ENCODE assay signal across 14 cellular contexts in genomic region chr12:79301181-79301580, GRCh38.
DNase-seq lines count a peak whose midpoint lies in the region; ATAC-seq, FAIRE-seq and TF ChIP-seq lines count a peak whose summit lies in the region.
"Had no signal": no experiment of that assay in that cellular context is flagged by ENCODE, and none has a peak within 500 bp of the region (broad histone marks: within the 10 kb centered on the region; RNA-seq: fewer than 3 reads in every experiment).

No MANE protein-coding gene starts in this region.

- BruUV-seq in HepG2 (replicated peaks; lab: Mats Ljungman, UMichigan): no TSS peak
- no TSS peak for BruUV-seq in PC-9 (replicated peaks; lab: Mats Ljungman, UMichigan)
- no TSS peak for BruUV-seq in endothelial cell of umbilical vein (replicated peaks; lab: Mats Ljungman, UMichigan)

- H3K27me3 ChIP-seq in HepG2 (ENCODE audit: control insufficient read depth in 1 of 2, insufficient read depth in 2 of 2, low read length in 2 of 2): no peaks in the 10 kb centered on the region; a peak in 1 of 5 replicates
- no peaks in the 10 kb centered on the region for H3K27me3 ChIP-seq in right lobe of liver
- H3K27me3 ChIP-seq in PC-9 (ENCODE audit: insufficient read depth, low read depth): no peaks in the 10 kb centered on the region
- H3K27me3 ChIP-seq in endothelial cell of umbilical vein (ENCODE audit: control insufficient read depth in 2 of 2, insufficient read depth in 2 of 2, low read length in 2 of 2): no peaks in the 10 kb centered on the region

- no peaks in the 10 kb centered on the region for H4K20me1 ChIP-seq in HepG2 (ENCODE audit: insufficient read depth, low read length)
- H4K20me1 ChIP-seq in PC-9 (ENCODE audit: insufficient read depth): no peaks in the 10 kb centered on the region
- H4K20me1 ChIP-seq in endothelial cell of umbilical vein (replicated peaks; ENCODE audit: control insufficient read depth, extremely low read depth, insufficient read depth, low read length): no peaks in the 10 kb centered on the region

- H3K4me3 ChIP-seq in HepG2 (replicated peaks in 1 of 3; ENCODE audit: insufficient read depth in 1 of 3, low read depth in 2 of 3, low read length in 3 of 3): no peak overlapping the region
- no peak overlapping the region for H3K4me3 ChIP-seq in right lobe of liver
- H3K4me3 ChIP-seq in PC-9: no peak overlapping the region
- H3K4me3 ChIP-seq in endothelial cell of umbilical vein (replicated peaks in 1 of 3; ENCODE audit: insufficient read depth in 1 of 3, low read depth in 1 of 3, low read length in 3 of 3): no peak overlapping the region

- H3K27ac ChIP-seq in HepG2 (ENCODE audit: extremely low read length, insufficient read depth, low read length) (no peak overlapping the region), right lobe of liver (no peak overlapping the region), PC-9 (no peak overlapping the region), endothelial cell of umbilical vein (ENCODE audit: insufficient read depth, low read depth, low read length) (peak overlapping the region; percentile 87)

- H3K4me1 ChIP-seq in HepG2 (ENCODE audit: insufficient read depth, low read length) (peaks cover 21% of the 10 kb centered on the region), right lobe of liver (no peaks in the 10 kb centered on the region), PC-9 (replicated peaks; ENCODE audit: insufficient read depth) (no peaks in the 10 kb centered on the region), endothelial cell of umbilical vein (ENCODE audit: control insufficient read depth, extremely low read depth, insufficient read depth, low read length) (peaks cover 36% of the 10 kb centered on the region)

- CTCF ChIA-PET in HepG2 (lab: Yijun Ruan, JAX; ENCODE audit: low intra/inter-chr PET ratio, low total read pairs) (no interaction called here), PC-9 (lab: Charles Lee) (no interaction called here), endothelial cell of umbilical vein (lab: Charles Lee) (interaction anchor here (1.1 to 2.0 kb wide), 3 partner anchors 12 to 739 kb away, joined by 3 to 6 read pairs (median 4); no protein-coding TSS in a partner anchor)

- ATAC-seq in HepG2 (no peak), right lobe of liver (no peak), GM19452 (IDR thresholded peaks at IDR 0.05; ENCODE audit: unreplicated experiment) (no peak)

- in situ Hi-C loops in HepG2 (cut with HindIII; ENCODE audit: extremely low pct_ligation_motif_present, low pct_unique_long_range_greater_than_20kb): no loop called here

- H3F3A ChIP-seq in PC-9 (ENCODE audit: insufficient read depth, low read depth): no peaks in the 10 kb centered on the region

- FAIRE-seq in HepG2 (lab: Jason Lieb, UNC): no peak
- FAIRE-seq in endothelial cell of umbilical vein (lab: Jason Lieb, UNC): no peak

- TF ChIP-seq CTCF in HepG2 (CRISPR knock-in tag; IDR thresholded peaks at IDR 0.05): no peak
- no peak for TF ChIP-seq CTCF in right lobe of liver (IDR thresholded peaks at IDR 0.05)
- no peak for TF ChIP-seq CTCF in PC-9 (conservative IDR thresholded peaks at IDR 0.05)
- no peak for TF ChIP-seq CTCF in endothelial cell of umbilical vein (IDR thresholded peaks at IDR 0.05; ENCODE audit: extremely low read depth in 1 of 2, insufficient read depth in 1 of 2, low read depth in 1 of 2, low read length in 2 of 2)

- H3K79me2 ChIP-seq in HepG2 (ENCODE audit: insufficient read depth, low read length): no peaks in the 10 kb centered on the region
- H3K79me2 ChIP-seq in PC-9 (ENCODE audit: low read depth): no peaks in the 10 kb centered on the region
- no peaks in the 10 kb centered on the region for H3K79me2 ChIP-seq in endothelial cell of umbilical vein (ENCODE audit: control insufficient read depth, insufficient read depth, low read length)

- no peaks in the 10 kb centered on the region for H3K9me2 ChIP-seq in PC-9 (ENCODE audit: insufficient read depth)

- WGBS in HepG2 (ENCODE audit: low lambda C conversion rate): 33% methylated on average over 3 of the region's 3 CpGs
- WGBS in right lobe of liver (ENCODE audit: insufficient coverage, low coverage, low lambda C conversion rate, missing lambda C conversion rate): 41% methylated on average over 3 of the region's 3 CpGs

- dilution Hi-C loops in endothelial cell of umbilical vein (cut with MboI; ENCODE audit: extremely low pct_ligation_motif_present, low sequenced_read_pairs): no loop called here

- no peaks in the 10 kb centered on the region for H3K9me3 ChIP-seq in HepG2 (ENCODE audit: low read length)
- H3K9me3 ChIP-seq in right lobe of liver: no peaks in the 10 kb centered on the region
- H3K9me3 ChIP-seq in PC-9 (ENCODE audit: insufficient read depth, low read depth): no peaks in the 10 kb centered on the region
- no peaks in the 10 kb centered on the region for H3K9me3 ChIP-seq in endothelial cell of umbilical vein (replicated peaks; ENCODE audit: control insufficient read depth, insufficient read depth, low read length)

- no peak for DNase-seq in HepG2 (ENCODE audit: low spot score)
- no peak for DNase-seq in right lobe of liver
- DNase-seq in PC-9: no peak
- DNase-seq in endothelial cell of umbilical vein (ENCODE audit: low read depth, low spot score): no peak
- no peak for DNase-seq in NCI-H2081 treated with DMSO at 0.1 percent for 48 hours (lab: John Stamatoyannopoulos, UW)
- no peak for DNase-seq in activated naive CD4-positive, alpha-beta T cell (lab: John Stamatoyannopoulos, UW)
- DNase-seq in effector CD4-positive, alpha-beta T cell: no peak
- DNase-seq: C1 segment of cervical spinal cord; Calu3; CD4-positive, alpha-beta T cell; DMS 273 treated with DMSO at 0.1 percent for 48 hours; GOT3; H9 had no signal

- no peaks in the 10 kb centered on the region for H3K9me1 ChIP-seq in endothelial cell of umbilical vein (replicated peaks; ENCODE audit: control insufficient read depth, extremely low read depth, insufficient read depth, low read length)

- H2AFZ ChIP-seq in HepG2 (ENCODE audit: low read length): no peak overlapping the region
- H2AFZ ChIP-seq in PC-9: 0 out of 2 replicates have a peak overlapping the region, but pooled peaks have one; percentile 20
- H2AFZ ChIP-seq in endothelial cell of umbilical vein (ENCODE audit: low read depth, low read length): no peak overlapping the region

- no peak for TF ChIP-seq RAD21 in HepG2 (CRISPR knock-in tag; IDR thresholded peaks at IDR 0.05)

- TF ChIP-seq POLR2A in HepG2 (IDR thresholded peaks at IDR 0.05; ENCODE audit: insufficient read depth in 1 of 2, low read depth in 2 of 2, low read length in 2 of 2) (no peak), right lobe of liver (IDR thresholded peaks at IDR 0.05) (no peak), endothelial cell of umbilical vein (IDR thresholded peaks at IDR 0.05; ENCODE audit: low read depth, low read length) (no peak)

- no peak overlapping the region for H3K9ac ChIP-seq in HepG2 (ENCODE audit: insufficient read depth, low read depth, low read length)
- no peak overlapping the region for H3K9ac ChIP-seq in endothelial cell of umbilical vein (replicated peaks; ENCODE audit: extremely low read depth, insufficient read depth, low read length)

- H3K36me3 ChIP-seq in HepG2 (replicated peaks in 1 of 2; ENCODE audit: control insufficient read depth in 1 of 2, insufficient read depth in 2 of 2, low read length in 2 of 2): no peaks in the 10 kb centered on the region
- no peaks in the 10 kb centered on the region for H3K36me3 ChIP-seq in right lobe of liver
- H3K36me3 ChIP-seq in PC-9 (ENCODE audit: low read depth): no peaks in the 10 kb centered on the region
- no peaks in the 10 kb centered on the region for H3K36me3 ChIP-seq in endothelial cell of umbilical vein (ENCODE audit: control insufficient read depth in 2 of 2, extremely low read depth in 1 of 2, insufficient read depth in 2 of 2, low read length in 2 of 2)

- POLR2A ChIA-PET in HepG2 (lab: Yijun Ruan, JAX): no interaction called here
- POLR2A ChIA-PET in PC-9 (lab: Charles Lee; ENCODE audit: unreplicated experiment): no interaction called here
- POLR2A ChIA-PET in endothelial cell of umbilical vein (lab: Charles Lee): no interaction called here

- intact Hi-C loops in HepG2 (cut with micrococcal nuclease; ENCODE audit: unreplicated experiment): no loop called here
- intact Hi-C loops in right lobe of liver (cut with DNase I): no loop called here
- intact Hi-C loops in PC-9 (cut with micrococcal nuclease; ENCODE audit: unreplicated experiment): no loop called here
- intact Hi-C loops in endothelial cell of umbilical vein (cut with micrococcal nuclease): no loop called here

- H3K4me2 ChIP-seq in HepG2 (ENCODE audit: low read depth, low read length): no peak overlapping the region
- H3K4me2 ChIP-seq in PC-9: no peak overlapping the region
- no peak overlapping the region for H3K4me2 ChIP-seq in endothelial cell of umbilical vein (ENCODE audit: insufficient read depth, low read length)

- TF ChIP-seq EP300 in HepG2 (IDR thresholded peaks at IDR 0.05; ENCODE audit: low read depth in 2 of 2, low read length in 2 of 2) (no peak), HepG2 (CRISPR knock-in tag; IDR thresholded peaks at IDR 0.05; ENCODE audit: borderline replicate concordance) (no peak)

TF ChIP-seq in HepG2, 621 proteins besides CTCF, POLR2A, EP300 and RAD21:
- TF ChIP-seq NONO (IDR thresholded peaks at IDR 0.05) (no peak), NONO (CRISPR knock-in tag; conservative IDR thresholded peaks at IDR 0.05) (no peak), CEBPB (IDR thresholded peaks at IDR 0.05; ENCODE audit: borderline replicate concordance, low read depth, low read length) (peak; percentile 58; the same call in 1 of the 2 replicates)

TF ChIP-seq in endothelial cell of umbilical vein, 7 proteins besides CTCF, POLR2A, EP300 and RAD21:
- TF ChIP-seq EZH2 (IDR thresholded peaks at IDR 0.05; ENCODE audit: borderline replicate concordance, low read depth, low read length, severe bottlenecking) (no peak), MAX (IDR thresholded peaks at IDR 0.05; ENCODE audit: insufficient read depth, insufficient read length) (no peak), GATA2 (IDR thresholded peaks at IDR 0.05; ENCODE audit: insufficient read depth, insufficient read length, low read depth, low read length) (no peak)
